ENCODE assay signal across 11 cellular contexts in the genomic region with DNA sequence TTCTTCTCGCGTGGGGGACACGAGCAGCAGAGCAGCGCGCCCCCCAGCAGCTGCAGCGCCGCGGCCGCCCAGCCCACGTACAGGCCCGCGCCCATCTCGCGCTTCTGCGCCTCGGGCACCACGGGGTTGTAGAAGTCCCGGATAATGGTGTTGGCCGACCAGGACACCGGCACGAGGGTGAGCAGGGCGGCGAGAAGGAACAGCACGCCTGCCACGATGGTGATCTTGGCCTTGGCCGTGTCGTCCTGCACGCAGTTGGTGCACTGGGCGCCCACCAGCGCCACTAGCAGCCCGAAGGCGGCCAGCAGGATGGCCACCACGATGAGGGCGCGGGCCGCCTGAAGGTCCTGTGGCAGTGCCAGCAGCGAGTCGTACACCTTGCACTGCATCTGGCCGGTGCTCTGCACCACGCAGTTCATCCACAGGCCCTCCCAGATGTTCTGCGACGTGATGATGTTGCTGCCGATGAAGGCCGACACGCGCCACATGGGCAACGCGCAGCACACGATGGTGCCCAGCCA. TPM values are rescaled to one million over a fixed set of nuclear protein-coding genes. Genes with fewer than 3 reads are reported as not detected.
DNase-seq lines count a peak whose midpoint lies in the region; ATAC-seq and TF ChIP-seq lines count a peak whose summit lies in the region.
"Had no signal": no experiment of that assay in that cellular context is flagged by ENCODE, and none has a peak within 500 bp of the region (broad histone marks: within the 10 kb centered on the region; RNA-seq: fewer than 3 reads in every experiment).

No MANE protein-coding gene starts in this region.

- BruUV-seq in MCF 10A (replicated peaks; lab: Mats Ljungman, UMichigan) = no TSS peak

- H3K4me3 ChIP-seq in breast epithelium = peak overlapping the region in 2 of 3 donors; percentile 52 to 67
- H3K4me3 ChIP-seq in colonic mucosa = peak overlapping the region; percentile 58
- H3K4me3 ChIP-seq in mesenchymal stem cell (ENCODE audit: insufficient read depth in 1 of 2, low read depth in 1 of 2, low read length in 2 of 2) = peak overlapping the region in 1 of 2 experiments; percentile 27

- CTCF ChIA-PET in MCF 10A (lab: Yijun Ruan, JAX) = interaction anchor here (0.6 kb wide), 1 partner anchor 44 kb away, joined by 3 read pairs; no protein-coding TSS in a partner anchor

- H3K36me3 Mint-ChIP-seq in MCF 10A (ENCODE audit: insufficient read depth, unreplicated experiment) (no peaks in the 10 kb centered on the region), type B pancreatic cell (no peaks in the 10 kb centered on the region)
- H3K36me3 Mint-ChIP-seq in activated T-cell treated with anti-CD3 and anti-CD28 coated beads, Interleukin-2, amount 50 U/mL, for 4 hours (ENCODE audit: insufficient read depth) = no peaks in the 10 kb centered on the region

- ATAC-seq in esophagus mucosa (no peak), HG02642 (IDR thresholded peaks at IDR 0.05; ENCODE audit: poor library complexity, unreplicated experiment) (no peak)
- ATAC-seq in activated T-cell treated with anti-CD3 and anti-CD28 coated beads, Interleukin-2, amount 50 U/mL, for 4 hours = no peak

- H3K9me3 Mint-ChIP-seq in MCF 10A (ENCODE audit: unreplicated experiment) (no peaks in the 10 kb centered on the region), type B pancreatic cell (no peaks in the 10 kb centered on the region)
- H3K9me3 Mint-ChIP-seq in activated T-cell treated with anti-CD3 and anti-CD28 coated beads, Interleukin-2, amount 50 U/mL, for 4 hours = no peaks in the 10 kb centered on the region
- H3K9me3 Mint-ChIP-seq: activated B cell treated with CpG ODN at 0.5 μM for 24 hours; naive thymus-derived CD8-positive, alpha-beta T cell had no signal

- H3K4me1 ChIP-seq in breast epithelium (peaks cover 0 to 2% of the 10 kb centered on the region in 2 donors), colonic mucosa (no peaks in the 10 kb centered on the region), mesenchymal stem cell (ENCODE audit: control insufficient read depth, insufficient read depth, low read depth, low read length) (peaks cover 13% of the 10 kb centered on the region)

- H3K23ac ChIP-seq in mesenchymal stem cell (ENCODE audit: low read length in 2 of 2) = no peak overlapping the region

- H2AFZ ChIP-seq in mesenchymal stem cell (ENCODE audit: low read depth, low read length) = no peak overlapping the region

- H3K27me3 ChIP-seq in breast epithelium (peaks cover 0 to 21% of the 10 kb centered on the region in 2 donors), colonic mucosa (peaks cover 6% of the 10 kb centered on the region), mesenchymal stem cell (ENCODE audit: control insufficient read depth in 1 of 2, insufficient read depth in 1 of 2, low read length in 2 of 2) (peaks cover 32 to 34% of the 10 kb centered on the region in 2 experiments)

- peak overlapping the region; percentile 32 for H4K91ac ChIP-seq in mesenchymal stem cell (ENCODE audit: low read length)

- H3K27ac ChIP-seq in breast epithelium (peak overlapping the region; percentile 85 to 94), colonic mucosa (peak overlapping the region; percentile 72), mesenchymal stem cell (ENCODE audit: low read length, poor library complexity, severe bottlenecking) (no peak overlapping the region)

- no peak overlapping the region for H3K18ac ChIP-seq in mesenchymal stem cell (ENCODE audit: low read depth in 1 of 2, low read length in 2 of 2)

- H3K4me3 Mint-ChIP-seq in MCF 10A (ENCODE audit: unreplicated experiment) = no peak overlapping the region
- H3K4me3 Mint-ChIP-seq in type B pancreatic cell = peak overlapping the region; percentile 81
- H3K4me3 Mint-ChIP-seq in activated T-cell treated with anti-CD3 and anti-CD28 coated beads, Interleukin-2, amount 50 U/mL, for 4 hours = no peak overlapping the region

- H3K27me3 Mint-ChIP-seq in MCF 10A (ENCODE audit: insufficient read depth, unreplicated experiment) (peaks cover 12% of the 10 kb centered on the region), type B pancreatic cell (peaks cover 27% of the 10 kb centered on the region)
- peaks cover 51% of the 10 kb centered on the region for H3K27me3 Mint-ChIP-seq in activated T-cell treated with anti-CD3 and anti-CD28 coated beads, Interleukin-2, amount 50 U/mL, for 4 hours (ENCODE audit: low read depth)

- POLR2A ChIA-PET in MCF 10A (lab: Yijun Ruan, JAX) = no interaction called here

- H3K27ac Mint-ChIP-seq in MCF 10A (ENCODE audit: low read depth, unreplicated experiment) = no peak overlapping the region
- no peak overlapping the region for H3K27ac Mint-ChIP-seq in type B pancreatic cell
- H3K27ac Mint-ChIP-seq: activated B cell treated with CpG ODN at 0.5 μM for 24 hours; naive thymus-derived CD8-positive, alpha-beta T cell had no signal

- H3K36me3 ChIP-seq in breast epithelium = no peaks in the 10 kb centered on the region
- H3K36me3 ChIP-seq in colonic mucosa = no peaks in the 10 kb centered on the region
- H3K36me3 ChIP-seq in mesenchymal stem cell (ENCODE audit: control insufficient read depth in 1 of 2, insufficient read depth in 2 of 2, low read depth in 1 of 2, low read length in 2 of 2) = peaks cover 0 to 16% of the 10 kb centered on the region in 2 experiments

- H3K4ac ChIP-seq in mesenchymal stem cell (ENCODE audit: low read depth in 1 of 2, low read length in 2 of 2) = no peak overlapping the region

- no peaks in the 10 kb centered on the region for H3K4me1 Mint-ChIP-seq in MCF 10A (ENCODE audit: insufficient read depth, unreplicated experiment)
- peaks cover 4% of the 10 kb centered on the region for H3K4me1 Mint-ChIP-seq in type B pancreatic cell (ENCODE audit: unreplicated experiment)
- peaks cover 4% of the 10 kb centered on the region for H3K4me1 Mint-ChIP-seq in activated T-cell treated with anti-CD3 and anti-CD28 coated beads, Interleukin-2, amount 50 U/mL, for 4 hours (ENCODE audit: low read depth)

- TF ChIP-seq CTCF in breast epithelium (IDR thresholded peaks at IDR 0.05) (no peak), MCF 10A (IDR thresholded peaks at IDR 0.05; ENCODE audit: unreplicated experiment) (no peak), colonic mucosa (IDR thresholded peaks at IDR 0.05) (no peak), type B pancreatic cell (conservative IDR thresholded peaks at IDR 0.05) (no peak)

- H3K9ac ChIP-seq in colonic mucosa (ENCODE audit: low read depth in 2 of 2, low read length in 2 of 2) = peak overlapping the region; percentile 97 to 98
- H3K9ac ChIP-seq in mesenchymal stem cell (ENCODE audit: low read length) = no peak overlapping the region

- no peak overlapping the region for H2BK120ac ChIP-seq in mesenchymal stem cell (ENCODE audit: low read depth, low read length)

- no peak overlapping the region for H2AK5ac ChIP-seq in mesenchymal stem cell (ENCODE audit: low read length, severe bottlenecking)

- H2BK5ac ChIP-seq in mesenchymal stem cell (ENCODE audit: low read depth, low read length, poor library complexity, severe bottlenecking) = no peak overlapping the region

- WGBS in mesenchymal stem cell = 65% methylated on average over 49 of the region's 49 CpGs

- H3K14ac ChIP-seq in mesenchymal stem cell (ENCODE audit: low read length in 2 of 2) = no peak overlapping the region

- intact Hi-C loops in breast epithelium (cut with DNase I; ENCODE audit: low total_unique reads) (no loop called here), MCF 10A (cut with micrococcal nuclease) (no loop called here), colonic mucosa (cut with DNase I) (loop anchor here (2.0 kb wide), 1 partner anchor 61 kb away; the partner anchor contains the start of gene CLDN4)

- no peak for TF ChIP-seq POLR2A in breast epithelium (IDR thresholded peaks at IDR 0.05)

- no peak overlapping the region for H4K8ac ChIP-seq in mesenchymal stem cell (ENCODE audit: low read length)

- H3K9me3 ChIP-seq in breast epithelium = no peaks in the 10 kb centered on the region
- no peaks in the 10 kb centered on the region for H3K9me3 ChIP-seq in colonic mucosa
- H3K9me3 ChIP-seq in mesenchymal stem cell (ENCODE audit: control insufficient read depth, low read length) = no peaks in the 10 kb centered on the region

- no peak overlapping the region for H2BK12ac ChIP-seq in mesenchymal stem cell (ENCODE audit: low read length in 2 of 2)

- no peaks in the 10 kb centered on the region for H3K79me1 ChIP-seq in mesenchymal stem cell (replicated peaks; ENCODE audit: low read length, poor library complexity, severe bottlenecking)

- H2BK15ac ChIP-seq in mesenchymal stem cell (ENCODE audit: low read depth, poor library complexity, severe bottlenecking) = no peak overlapping the region

- H3K4me2 ChIP-seq in mesenchymal stem cell (ENCODE audit: low read length, poor library complexity, severe bottlenecking) = no peak overlapping the region

- DNase-seq in breast epithelium (ENCODE audit: low spot score in 2 of 2) = no peak
- no peak for DNase-seq in MCF 10A (ENCODE audit: unreplicated experiment)
- no peak for DNase-seq in colonic mucosa
- DNase-seq in mesenchymal stem cell = no peak
- DNase-seq in type B pancreatic cell (ENCODE audit: extremely low spot score, unreplicated experiment) = no peak
- DNase-seq in activated T-cell treated with anti-CD3 and anti-CD28 coated beads, Interleukin-2, amount 50 U/mL, for 4 hours = no peak
- DNase-seq: activated B cell treated with CpG ODN at 0.5 μM for 24 hours; activated naive CD4-positive, alpha-beta T cell treated with anti-CD3 and anti-CD28 coated beads, Interleukin-2, amount 50 U/mL, for 16 hours; naive thymus-derived CD8-positive, alpha-beta T cell had no signal

RNA-seq across cellular contexts. Expression of gene CLDN3, which starts 0.5 kb away (rescaled TPM):
- total RNA-seq in breast epithelium (100 to 1,000 TPM in 1 of 3 donors, 10 to 100 TPM in 1, not detected in 1; 81.6 to 137 TPM), MCF 10A (2022) (not detected in 2 replicates), colonic mucosa (100 to 1,000 TPM; 599 to 634 TPM), type B pancreatic cell (ENCODE audit: low replicate concordance) (13.6 and 41.7 TPM in 2 replicates), esophagus mucosa (0.64 TPM)
- polyA plus RNA-seq in mesenchymal stem cell (2013, experiment 1 of 2) = not detected
- not detected for polyA plus RNA-seq in mesenchymal stem cell (2013, experiment 2 of 2)
- under 1 TPM; 0.16 to 0.23 (median 0.22) TPM for total RNA-seq in activated T-cell treated with anti-CD3 and anti-CD28 coated beads, Interleukin-2, amount 50 U/mL, for 4 hours
- total RNA-seq: activated B cell treated with CpG ODN at 0.5 μM for 24 hours; naive thymus-derived CD8-positive, alpha-beta T cell had no signal
- polyA plus RNA-seq: naive thymus-derived CD8-positive, alpha-beta T cell had no signal

RNA-seq across cellular contexts. Expression of gene ABHD11, which starts 30.9 kb away (rescaled TPM):
- total RNA-seq in breast epithelium (10 to 100 TPM; 10.9 to 57.8 (median 36.4) TPM), MCF 10A (2022) (15.3 and 18.9 TPM in 2 replicates), colonic mucosa (100 to 1,000 TPM; 109 to 123 TPM), type B pancreatic cell (ENCODE audit: low replicate concordance) (43.9 and 104 TPM in 2 replicates), esophagus mucosa (11.7 TPM)
- 7.2 TPM for polyA plus RNA-seq in mesenchymal stem cell (2013, experiment 1 of 2)
- polyA plus RNA-seq in mesenchymal stem cell (2013, experiment 2 of 2) = 7.1 TPM
- 10 to 100 TPM; 20.6 to 26.4 (median 21.0) TPM for total RNA-seq in activated T-cell treated with anti-CD3 and anti-CD28 coated beads, Interleukin-2, amount 50 U/mL, for 4 hours

RNA-seq across cellular contexts. Expression of gene STX1A, which starts 50.1 kb away (rescaled TPM):
- total RNA-seq in breast epithelium (1 to 10 TPM; 5.9 to 9.5 (median 8.5) TPM), MCF 10A (2022) (21.9 and 24.2 TPM in 2 replicates), colonic mucosa (1 to 10 TPM; 7.0 to 7.2 TPM), type B pancreatic cell (ENCODE audit: low replicate concordance) (27.3 and 35.1 TPM in 2 replicates), esophagus mucosa (1.2 TPM)
- polyA plus RNA-seq in mesenchymal stem cell (2013, experiment 1 of 2) = 10.0 TPM
- 9.9 TPM for polyA plus RNA-seq in mesenchymal stem cell (2013, experiment 2 of 2)
- total RNA-seq in activated T-cell treated with anti-CD3 and anti-CD28 coated beads, Interleukin-2, amount 50 U/mL, for 4 hours = 10 to 100 TPM; 23.0 to 25.0 (median 24.7) TPM

Comparison
In these comparisons a context has a peak if more than half of its experiments do, and no peak if none do; other contexts are left out.
1. RNA of gene CLDN3, which starts 0.5 kb away (total RNA-seq): 599 to 634 TPM in colonic mucosa; 81.6 to 137 TPM in breast epithelium, 13.6 to 41.7 TPM in type B pancreatic cell, 0.64 TPM in esophagus mucosa (single experiment), 0.16 to 0.23 TPM in activated T-cell treated with anti-CD3 and anti-CD28 coated beads, Interleukin-2, amount 50 U/mL, for 4 hours and not detected in MCF 10A; every median in the first group is over 4 times any median in the second.